Comparison of ENCODE assay signal across 8 cellular contexts in the genomic region with DNA sequence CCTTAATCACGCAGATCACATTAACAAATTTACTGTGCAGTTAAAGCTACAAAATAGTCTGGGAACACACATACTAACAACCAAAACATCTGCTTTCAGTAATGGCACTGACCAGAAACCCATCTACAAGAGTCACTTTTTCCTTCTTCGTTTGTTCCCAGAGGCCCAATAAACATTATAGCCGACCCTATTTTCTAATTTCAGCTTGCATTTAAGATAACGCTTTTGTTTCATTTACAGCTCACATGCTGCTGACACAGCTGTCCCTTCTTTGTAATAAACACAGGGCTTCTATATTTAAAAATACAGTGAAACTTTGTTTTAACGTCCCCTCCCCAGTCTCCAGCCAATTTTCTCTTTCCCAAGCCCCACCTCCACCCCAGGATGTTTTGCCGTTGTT. TPM values are rescaled to one million over a fixed set of nuclear protein-coding genes. Genes with fewer than 3 reads are reported as not detected.
DNase-seq lines count a peak whose midpoint lies in the region; ATAC-seq, FAIRE-seq and TF ChIP-seq lines count a peak whose summit lies in the region.

No MANE protein-coding gene starts in this region.

- TF ChIP-seq RAD21 in K562 (CRISPR knock-in tag; conservative IDR thresholded peaks at IDR 0.05 in 1 of 2, IDR thresholded peaks at IDR 0.05 in 1 of 2): no peak

- H3K4me2 ChIP-seq in K562 (ENCODE audit: insufficient read depth, low read length): peak overlapping the region; percentile 88

- intact Hi-C loops in CD4-positive, alpha-beta T cell (cut with DNase I, micrococcal nuclease): loop anchor here in 1 of 2 experiments (5.0 kb wide), 2 partner anchors 137 to 163 kb away; no protein-coding TSS in a partner anchor
- intact Hi-C loops in K562 (cut with micrococcal nuclease): no loop called here

- TF ChIP-seq POLR2A in K562 (conservative IDR thresholded peaks at IDR 0.05) (no peak), upper lobe of left lung (IDR thresholded peaks at IDR 0.05) (no peak)

- H3K4me3 Mint-ChIP-seq in CD4-positive, alpha-beta T cell: peak overlapping the region; percentile 95

- H3K79me2 ChIP-seq in K562 (ENCODE audit: control insufficient read depth, insufficient read depth, low read length): peaks cover 93% of the 10 kb centered on the region

- BruUV-seq in K562 (replicated peaks; lab: Mats Ljungman, UMichigan): no TSS peak

- H3K27ac Mint-ChIP-seq in CD4-positive, alpha-beta T cell: peak overlapping the region; percentile 98

- H3K27me3 ChIP-seq in CD4-positive, alpha-beta T cell (ENCODE audit: control insufficient read depth, insufficient read depth, low read length): no peaks in the 10 kb centered on the region
- H3K27me3 ChIP-seq in MG63: no peaks in the 10 kb centered on the region
- no peaks in the 10 kb centered on the region for H3K27me3 ChIP-seq in K562 (ENCODE audit: control insufficient read depth in 2 of 2, insufficient read depth in 2 of 2, low read length in 2 of 2)
- H3K27me3 ChIP-seq in lung (ENCODE audit: control insufficient read depth, insufficient read depth): no peaks in the 10 kb centered on the region
- no peaks in the 10 kb centered on the region for H3K27me3 ChIP-seq in upper lobe of left lung

- no peaks in the 10 kb centered on the region for H3K9me3 Mint-ChIP-seq in CD4-positive, alpha-beta T cell

- H3K9ac ChIP-seq in K562 (ENCODE audit: insufficient read depth in 1 of 2, low read depth in 2 of 2, low read length in 2 of 2): peak overlapping the region; percentile 94 to 98

- H3K4me1 ChIP-seq in K562 (replicated peaks in 1 of 2; ENCODE audit: control insufficient read depth in 2 of 2, insufficient read depth in 2 of 2, low read length in 2 of 2): peaks cover 9 to 32% of the 10 kb centered on the region in 2 experiments; a peak in 3 of 5 replicates
- peaks cover 7 to 26% of the 10 kb centered on the region in 2 donors for H3K4me1 ChIP-seq in lung (ENCODE audit: control insufficient read depth in 2 of 2, insufficient read depth in 2 of 2, low read length in 2 of 2)
- peaks cover 52 to 66% (median 60%) of the 10 kb centered on the region in 4 donors for H3K4me1 ChIP-seq in upper lobe of left lung

- no peaks in the 10 kb centered on the region for H3K9me1 ChIP-seq in K562 (ENCODE audit: control insufficient read depth, insufficient read depth, low read length)

- in situ Hi-C loops in K562 (cut with MboI): loop anchor here (25.0 kb wide), 1 partner anchor 272 kb away; the partner anchor contains the start of gene SLC25A15

- CTCF ChIA-PET in CD4-positive, alpha-beta T cell (lab: Charles Lee): interaction anchor here (0.7 to 2.9 kb wide), 7 partner anchors 34 to 163 kb away, joined by 3 to 13 read pairs (median 3); partner anchors contain the start of gene ELF1
- CTCF ChIA-PET in K562 (lab: Yijun Ruan, JAX; ENCODE audit: low intra/inter-chr PET ratio): interaction anchor here (0.6 kb wide), 1 partner anchor 36 kb away, joined by 3 read pairs; no protein-coding TSS in a partner anchor

- no peaks in the 10 kb centered on the region for H4K20me1 ChIP-seq in K562 (replicated peaks; ENCODE audit: control insufficient read depth, insufficient read depth, low read length)

- peaks cover 75% of the 10 kb centered on the region for H3K4me1 Mint-ChIP-seq in CD4-positive, alpha-beta T cell (ENCODE audit: low read depth)

- TF ChIP-seq CTCF in CD4-positive, alpha-beta T cell (IDR thresholded peaks at IDR 0.05): no peak
- TF ChIP-seq CTCF in K562 (IDR thresholded peaks at IDR 0.05 in 2 of 3, conservative IDR thresholded peaks at IDR 0.05 in 1 of 3; ENCODE audit: insufficient read depth in 2 of 3, low read depth in 1 of 3, low read length in 3 of 3): no peak; a peak in 1 of 6 replicates
- TF ChIP-seq CTCF in lung (IDR thresholded peaks at IDR 0.05; ENCODE audit: control extremely low read depth, extremely low read depth): no peak
- no peak for TF ChIP-seq CTCF in upper lobe of left lung (IDR thresholded peaks at IDR 0.05)

- H3K27ac ChIP-seq in CD4-positive, alpha-beta T cell (ENCODE audit: low read depth, low read length): peak overlapping the region; percentile 86
- H3K27ac ChIP-seq in K562 (ENCODE audit: extremely low read depth, low read depth, low read length): peak overlapping the region; percentile 96
- H3K27ac ChIP-seq in lung (ENCODE audit: low read depth in 1 of 2, low read length in 1 of 2): peak overlapping the region; percentile 98
- H3K27ac ChIP-seq in upper lobe of left lung: peak overlapping the region; percentile 89 to 99 (median 96)

- TF ChIP-seq EP300 in K562 (IDR thresholded peaks at IDR 0.05; ENCODE audit: low read length) (no peak), upper lobe of left lung (IDR thresholded peaks at IDR 0.05) (no peak)

- H3K4me3 ChIP-seq in MG63 (peak overlapping the region; percentile 92), K562 (peak overlapping the region; percentile 60), lung (peak overlapping the region; percentile 87), upper lobe of left lung (peak overlapping the region; percentile 65 to 91 (median 75))

- FAIRE-seq in K562 (lab: Jason Lieb, UNC): no peak

- ATAC-seq in CD4-positive, alpha-beta T cell (ENCODE audit: poor library complexity): no peak
- no peak for ATAC-seq in K562
- no peak for ATAC-seq in lung (ENCODE audit: insufficient read depth, low FRiP score)
- no peak for ATAC-seq in upper lobe of left lung (ENCODE audit: low FRiP score in 2 of 2)
- ATAC-seq in GM18909 (IDR thresholded peaks at IDR 0.05; ENCODE audit: poor library complexity, unreplicated experiment): no peak
- no peak for ATAC-seq in GM21447 (IDR thresholded peaks at IDR 0.05; ENCODE audit: unreplicated experiment)

- DNase-seq in CD4-positive, alpha-beta T cell: no peak
- no peak for DNase-seq in MG63
- no peak for DNase-seq in K562 (ENCODE audit: extremely low read depth in 1 of 4, low spot score in 3 of 4)
- no peak for DNase-seq in lung (ENCODE audit: low spot score)
- DNase-seq in upper lobe of left lung: no peak
- DNase-seq in activated CD4-positive, CD25-positive, alpha-beta regulatory T cell treated with anti-CD3 and anti-CD28 coated beads, Interleukin-2, amount 50 U/mL, for 72 hours: no peak

- peaks cover 14% of the 10 kb centered on the region for H3K27me3 Mint-ChIP-seq in CD4-positive, alpha-beta T cell

- H3K36me3 ChIP-seq in MG63 (peaks cover 15% of the 10 kb centered on the region), K562 (ENCODE audit: control insufficient read depth, insufficient read depth, low read length) (peaks cover 8% of the 10 kb centered on the region; the same call in 2 of the 3 replicates), lung (ENCODE audit: control insufficient read depth in 2 of 2, insufficient read depth in 2 of 2, low read length in 2 of 2) (peaks cover 0 to 2% of the 10 kb centered on the region in 2 donors), upper lobe of left lung (no peaks in the 10 kb centered on the region)

- H2AFZ ChIP-seq in K562 (ENCODE audit: low read depth, low read length): peak overlapping the region; percentile 99

- H3K36me3 Mint-ChIP-seq in CD4-positive, alpha-beta T cell (ENCODE audit: low read depth): peaks cover 48% of the 10 kb centered on the region

- no peaks in the 10 kb centered on the region for H3K9me3 ChIP-seq in CD4-positive, alpha-beta T cell (ENCODE audit: control insufficient read depth, low read length)
- H3K9me3 ChIP-seq in MG63 (no peaks in the 10 kb centered on the region), K562 (replicated peaks; ENCODE audit: control insufficient read depth, insufficient read depth, low read depth, low read length) (no peaks in the 10 kb centered on the region), lung (ENCODE audit: control insufficient read depth in 2 of 2, insufficient read depth in 1 of 2, low read length in 1 of 2) (no peaks in the 10 kb centered on the region), upper lobe of left lung (no peaks in the 10 kb centered on the region)

- POLR2A ChIA-PET in CD4-positive, alpha-beta T cell (lab: Charles Lee): interaction anchor here (0.6 to 4.3 kb wide), 12 partner anchors 11 to 297 kb away, joined by 3 to 103 read pairs (median 4); partner anchors contain the start of gene ELF1
- POLR2A ChIA-PET in K562 (lab: Yijun Ruan, JAX): interaction anchor here (0.5 to 1.7 kb wide), 5 partner anchors 9 to 246 kb away, joined by 3 to 6 read pairs (median 3); no protein-coding TSS in a partner anchor

- 0% methylated on average over 6 of the region's 6 CpGs for WGBS in K562 (ENCODE audit: insufficient coverage, low coverage, missing lambda C conversion rate)
- 3 to 6% methylated on average over 6 of the region's 6 CpGs for WGBS in lung, 2 donors
- 3% methylated on average over 6 of the region's 6 CpGs for WGBS in upper lobe of left lung, 2 donors

RNA-seq across cellular contexts. Expression of gene WBP4, which starts 1.8 kb away (rescaled TPM):
- 1 to 10 TPM; 6.9 to 7.4 TPM for total RNA-seq in CD4-positive, alpha-beta T cell
- 10.5 and 15.7 TPM in 2 replicates for total RNA-seq in MG63 (2014; rRNA removed; shearing (Covaris generic); ENCODE audit: low replicate concordance)
- total RNA-seq in K562 (2011; cell fraction: chromatin; rRNA removed; ENCODE audit: low replicate concordance): 1.9 and 5.9 TPM in 2 replicates
- 1.5 and 1.6 TPM in 2 replicates for total RNA-seq in K562 (2011; cell fraction: nucleolus; rRNA removed)
- total RNA-seq in K562 (2011; cell fraction: nucleoplasm; rRNA removed): 2.6 and 4.3 TPM in 2 replicates
- 6.4 and 6.9 TPM in 2 replicates for total RNA-seq in K562 (2014; rRNA removed)
- total RNA-seq in K562 (2014; rRNA removed; fragmentation: Illumina TruSeq; extraction: Trizol): 8.8 and 10.0 TPM in 2 replicates
- total RNA-seq in K562 (2015; rRNA removed; fragmentation: Illumina TruSeq; extraction: Trizol): 8.3 and 8.4 TPM in 2 replicates
- 4.2 and 5.6 TPM in 2 replicates for total RNA-seq in K562 (2021)
- polyA plus RNA-seq in K562 (2011; rRNA removed): 4.7 and 7.9 TPM in 2 replicates
- polyA plus RNA-seq in K562 (2011; cell fraction: cytosol; rRNA removed): 0.70 and 1.5 TPM in 2 replicates
- polyA plus RNA-seq in K562 (2011; cell fraction: nucleus; rRNA removed): 2.5 and 3.2 TPM in 2 replicates
- polyA plus RNA-seq in K562 (2012): 6.2 and 6.7 TPM in 2 replicates
- 11.3 and 12.2 TPM in 2 replicates for polyA plus RNA-seq in K562 (2014; fragmentation: Illumina TruSeq; extraction: Trizol)
- polyA plus RNA-seq in K562 (2014; fragmentation: Nextera tagmentation; extraction: Ambion mirVana): 1 to 10 TPM; 5.5 to 6.1 TPM
- polyA plus RNA-seq in K562 (2014; rRNA removed): 10.0 and 11.2 TPM in 2 replicates
- polyA minus RNA-seq in K562 (2011; rRNA and poly(A)+ RNA removed): 3.2 and 3.5 TPM in 2 replicates
- polyA minus RNA-seq in K562 (2011; cell fraction: cytosol; rRNA and poly(A)+ RNA removed): 1.9 and 2.6 TPM in 2 replicates
- polyA minus RNA-seq in K562 (2011; cell fraction: nucleus; rRNA and poly(A)+ RNA removed): 2.4 and 4.1 TPM in 2 replicates
- total RNA-seq in lung: 10 to 100 TPM in 1 of 2 donors, 1 to 10 TPM in 1; 8.1 to 10.7 TPM
- polyA plus RNA-seq in lung: 10 to 100 TPM in 1 of 2 donors, 1 to 10 TPM in 1; 7.9 to 12.4 TPM
- total RNA-seq in upper lobe of left lung: 10 to 100 TPM in 2 of 6 donors, 1 to 10 TPM in 4; 7.0 to 18.3 (median 8.9) TPM

RNA-seq across cellular contexts. Expression of gene ELF1, which starts 40.4 kb away (rescaled TPM):
- 100 to 1,000 TPM; 354 to 358 TPM for total RNA-seq in CD4-positive, alpha-beta T cell
- 6.7 and 11.3 TPM in 2 replicates for total RNA-seq in MG63 (2014; rRNA removed; shearing (Covaris generic); ENCODE audit: low replicate concordance)
- 23.9 and 37.6 TPM in 2 replicates for total RNA-seq in K562 (2011; cell fraction: chromatin; rRNA removed; ENCODE audit: low replicate concordance)
- 21.8 and 23.3 TPM in 2 replicates for total RNA-seq in K562 (2011; cell fraction: nucleolus; rRNA removed)
- total RNA-seq in K562 (2011; cell fraction: nucleoplasm; rRNA removed): 22.6 and 28.2 TPM in 2 replicates
- total RNA-seq in K562 (2014; rRNA removed) (25.3 and 27.6 TPM in 2 replicates), K562 (2014; rRNA removed; fragmentation: Illumina TruSeq; extraction: Trizol) (33.4 and 42.4 TPM in 2 replicates), K562 (2015; rRNA removed; fragmentation: Illumina TruSeq; extraction: Trizol) (27.6 and 30.4 TPM in 2 replicates), K562 (2021) (37.5 and 46.6 TPM in 2 replicates), lung (100 to 1,000 TPM in 1 of 2 donors, 10 to 100 TPM in 1; 70.6 to 107 TPM), upper lobe of left lung (100 to 1,000 TPM in 1 of 6 donors, 10 to 100 TPM in 5; 52.6 to 134 (median 78.6) TPM)
- polyA plus RNA-seq in K562 (2011; rRNA removed) (35.2 and 35.5 TPM in 2 replicates), K562 (2014; fragmentation: Illumina TruSeq; extraction: Trizol) (51.2 and 54.4 TPM in 2 replicates), K562 (2014; fragmentation: Nextera tagmentation; extraction: Ambion mirVana) (10 to 100 TPM; 30.4 to 36.8 TPM), K562 (2014; rRNA removed) (24.7 and 27.6 TPM in 2 replicates), lung (10 to 100 TPM; 10.8 to 56.5 TPM)
- polyA plus RNA-seq in K562 (2011; cell fraction: cytosol; rRNA removed): 21.9 and 24.0 TPM in 2 replicates
- 18.7 and 20.7 TPM in 2 replicates for polyA plus RNA-seq in K562 (2011; cell fraction: nucleus; rRNA removed)
- 32.5 and 37.9 TPM in 2 replicates for polyA plus RNA-seq in K562 (2012)
- polyA minus RNA-seq in K562 (2011; rRNA and poly(A)+ RNA removed): 52.2 and 62.7 TPM in 2 replicates
- polyA minus RNA-seq in K562 (2011; cell fraction: cytosol; rRNA and poly(A)+ RNA removed): 18.8 and 29.8 TPM in 2 replicates
- 23.0 and 28.3 TPM in 2 replicates for polyA minus RNA-seq in K562 (2011; cell fraction: nucleus; rRNA and poly(A)+ RNA removed)
